1 cellular context compared by ENCODE assay signal in the genomic region with DNA sequence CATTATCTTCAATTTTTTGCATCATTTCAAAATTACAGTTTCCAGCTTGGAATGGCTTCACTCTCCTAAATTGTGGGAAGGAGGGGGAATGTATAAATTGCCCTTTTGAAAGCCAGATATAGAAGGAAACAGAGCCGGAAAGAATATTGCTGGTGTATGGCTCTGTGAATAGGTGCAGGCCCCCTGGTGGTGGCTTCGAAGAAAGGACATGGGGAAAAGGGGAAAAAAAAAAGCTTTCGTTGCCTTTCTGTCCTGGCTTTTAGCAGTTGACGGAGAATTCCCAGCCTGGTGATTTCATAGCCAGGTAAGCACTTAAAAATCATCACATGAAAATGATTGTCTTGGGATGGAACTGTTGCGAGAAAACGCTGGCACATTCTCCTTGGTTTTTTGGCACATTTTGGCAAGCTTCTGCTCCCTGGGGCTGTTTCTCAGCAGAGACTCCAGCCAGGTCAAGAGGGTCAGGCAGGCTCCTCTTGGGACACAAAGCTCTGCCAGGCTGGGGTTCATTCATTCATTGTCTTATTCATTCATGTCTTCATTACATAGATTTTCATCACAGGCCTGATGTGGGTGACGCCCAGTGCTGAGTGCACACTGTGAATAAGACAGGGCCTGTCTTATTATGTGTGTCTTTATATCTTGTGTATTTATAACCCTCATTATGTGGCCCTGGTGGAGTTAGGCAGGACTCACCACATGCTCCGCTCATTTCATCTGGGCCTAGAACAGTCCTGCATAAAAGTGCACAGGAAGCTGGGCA.
TF ChIP-seq lines count a peak whose summit lies in the region.

No MANE protein-coding gene starts in this region.

TF ChIP-seq in SK-N-SH, 30 proteins besides CTCF, POLR2A, EP300 and RAD21 (continued from another document):
- TF ChIP-seq ELF1 (IDR thresholded peaks at IDR 0.05) = no peak
TF ChIP-seq in SK-N-SH: peak in this region for 9.
